In genomic region chr1:209473023-209473422, GRCh38 we compare ENCODE assay signal across 1 cellular context.
TF ChIP-seq lines count a peak whose summit lies in the region.

No MANE protein-coding gene starts in this region.

TF ChIP-seq in WTC11, 78 proteins besides CTCF, POLR2A, EP300 and RAD21 (continued from another document):
- no peak for TF ChIP-seq ARID4B (CRISPR knock-in tag; IDR thresholded peaks at IDR 0.05; ENCODE audit: borderline replicate concordance)
- TF ChIP-seq TEAD4 (CRISPR knock-in tag; IDR thresholded peaks at IDR 0.05), result no peak
- TF ChIP-seq JAZF1 (CRISPR knock-in tag; IDR thresholded peaks at IDR 0.05), result no peak
- no peak for TF ChIP-seq ZBTB21 (CRISPR knock-in tag; IDR thresholded peaks at IDR 0.05; ENCODE audit: borderline replicate concordance)
- TF ChIP-seq GTF2I (CRISPR knock-in tag; conservative IDR thresholded peaks at IDR 0.05), result no peak
- TF ChIP-seq FOXP1 (CRISPR knock-in tag; IDR thresholded peaks at IDR 0.05; ENCODE audit: borderline replicate concordance), result no peak
